In the genomic region with DNA sequence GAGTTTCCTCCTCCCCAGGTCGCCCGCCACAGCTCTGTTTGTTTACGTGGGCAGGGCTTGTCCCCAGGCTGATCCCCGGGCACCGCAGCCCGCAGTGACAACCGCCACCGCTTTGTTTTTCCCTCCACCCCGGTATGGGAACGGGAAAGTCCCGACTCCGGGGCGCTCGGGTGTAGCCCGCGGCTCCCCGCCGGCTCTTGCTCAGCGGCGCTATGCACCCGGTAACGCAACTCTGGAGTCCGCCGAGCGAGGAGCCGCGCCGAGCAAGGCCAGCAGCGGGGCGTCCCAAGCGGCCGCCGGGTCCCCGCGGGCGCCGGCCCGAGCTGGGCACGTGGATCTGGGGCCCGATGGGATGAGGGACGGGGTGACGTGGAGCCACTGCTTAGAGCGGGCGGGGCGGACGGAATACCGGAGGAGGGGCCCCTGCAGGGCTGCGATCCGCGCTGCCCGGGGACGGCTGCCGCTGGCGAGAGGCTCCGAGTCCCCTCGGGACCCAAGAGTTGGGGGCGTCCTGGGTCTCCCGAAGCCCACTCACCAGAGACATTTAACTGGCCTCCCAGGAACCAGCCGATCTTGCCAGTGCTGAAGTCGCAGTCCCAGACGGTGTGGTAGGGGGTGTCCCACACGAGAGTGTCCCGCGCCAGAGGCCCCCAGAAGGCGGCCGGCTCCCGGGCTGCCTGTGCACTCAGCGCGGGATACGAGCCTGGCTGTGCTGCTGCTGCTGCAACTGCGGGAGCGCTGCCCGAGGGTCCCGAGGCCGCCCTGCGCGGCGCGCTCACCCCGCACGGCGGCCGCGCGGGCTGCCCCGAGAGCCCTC, we compare ENCODE assay signal across 8 cellular contexts. TPM values are rescaled to one million over a fixed set of nuclear protein-coding genes. Genes with fewer than 3 reads are reported as not detected.
DNase-seq lines count a peak whose midpoint lies in the region; ATAC-seq and TF ChIP-seq lines count a peak whose summit lies in the region.

No MANE protein-coding gene starts in this region.

- ATAC-seq in HG02840 (IDR thresholded peaks at IDR 0.05; ENCODE audit: low FRiP score, unreplicated experiment) = peak; percentile 29
- peak; percentile 48 for ATAC-seq in activated CD8-positive, alpha-beta T cell treated with anti-CD3 and anti-CD28 coated beads for 36 hours

- 0 to 1% methylated on average over 60 to 75 of the region's 86 CpGs for WGBS in mesodermal cell (ENCODE audit: insufficient coverage in 2 of 2), 2 experiments

- peak overlapping the region; percentile 31 for H3K4me3 ChIP-seq in mesodermal cell (ENCODE audit: extremely low read depth, insufficient read depth, low read length, poor library complexity, severe bottlenecking)

- no peak for TF ChIP-seq CTCF in activated CD8-positive, alpha-beta T cell treated with anti-CD3 and anti-CD28 coated beads for 36 hours (IDR thresholded peaks at IDR 0.05)

- H3K4me1 Mint-ChIP-seq in activated CD8-positive, alpha-beta T cell treated with anti-CD3 and anti-CD28 coated beads for 36 hours (ENCODE audit: low read depth) = peaks cover 47% of the 10 kb centered on the region

- H3K4me1 ChIP-seq in mesodermal cell (ENCODE audit: control insufficient read depth, insufficient read depth, low read length, poor library complexity, severe bottlenecking) = peaks cover 9% of the 10 kb centered on the region

- POLR2A ChIA-PET in activated CD8-positive, alpha-beta T cell treated with anti-CD3 and anti-CD28 coated beads for 36 hours (lab: Charles Lee) = interaction anchor here (0.7 to 1.9 kb wide), 9 partner anchors 12 to 192 kb away, joined by 3 to 6 read pairs (median 3); no protein-coding TSS in a partner anchor

- H3K27me3 Mint-ChIP-seq in activated CD8-positive, alpha-beta T cell treated with anti-CD3 and anti-CD28 coated beads for 36 hours = no peaks in the 10 kb centered on the region

- intact Hi-C loops in activated CD8-positive, alpha-beta T cell treated with anti-CD3 and anti-CD28 coated beads for 36 hours (cut with micrococcal nuclease) = no loop called here

- CTCF ChIA-PET in activated CD8-positive, alpha-beta T cell treated with anti-CD3 and anti-CD28 coated beads for 36 hours (lab: Charles Lee) = interaction anchor here (2.5 to 10.9 kb wide), 2 partner anchors 61 to 121 kb away, joined by 6 to 167 read pairs; a partner anchor contains a TSS

- no peak overlapping the region for H3K27ac ChIP-seq in mesodermal cell (ENCODE audit: low read depth, low read length, severe bottlenecking)

- H3K9me3 Mint-ChIP-seq in activated CD8-positive, alpha-beta T cell treated with anti-CD3 and anti-CD28 coated beads for 36 hours = no peaks in the 10 kb centered on the region

- peaks cover 3% of the 10 kb centered on the region for H3K36me3 Mint-ChIP-seq in activated CD8-positive, alpha-beta T cell treated with anti-CD3 and anti-CD28 coated beads for 36 hours (ENCODE audit: low read depth)

- peak overlapping the region; percentile 87 for H3K27ac Mint-ChIP-seq in activated CD8-positive, alpha-beta T cell treated with anti-CD3 and anti-CD28 coated beads for 36 hours

- peak overlapping the region; percentile 79 for H3K4me3 Mint-ChIP-seq in activated CD8-positive, alpha-beta T cell treated with anti-CD3 and anti-CD28 coated beads for 36 hours

- no peaks in the 10 kb centered on the region for H3K36me3 ChIP-seq in mesodermal cell (ENCODE audit: control insufficient read depth, insufficient read depth, low read length)

- no peaks in the 10 kb centered on the region for H3K9me3 ChIP-seq in mesodermal cell (ENCODE audit: control insufficient read depth, low read length)

- DNase-seq in NCI-H2081 (lab: John Stamatoyannopoulos, UW) (peak; percentile 7 to 19), NCI-H2081 treated with DMSO at 0.1 percent for 48 hours (lab: John Stamatoyannopoulos, UW) (no peak), NCI-H345 (lab: John Stamatoyannopoulos, UW) (peak; percentile 66)
- peak; percentile 83 for DNase-seq in activated CD8-positive, alpha-beta T cell treated with anti-CD3 and anti-CD28 coated beads for 36 hours
- DNase-seq in effector CD4-positive, alpha-beta T cell = peak; percentile 75
- peak; percentile 63 to 64 for DNase-seq in stimulated activated CD8-positive, alpha-beta memory T cell treated with anti-CD3 and anti-CD28 coated beads, Interleukin-15, amount 100 ng/mL, for 4 hours (ENCODE audit: low read depth in 2 of 2)

RNA-seq across cellular contexts. Expression of a gene that starts 0.5 kb away (rescaled TPM):
- total RNA-seq in activated CD8-positive, alpha-beta T cell treated with anti-CD3 and anti-CD28 coated beads for 36 hours = 10 to 100 TPM; 17.5 to 18.2 TPM
- 0.77 TPM for polyA plus RNA-seq in mesodermal cell (2013, experiment 1 of 2)
- 0.46 TPM for polyA plus RNA-seq in mesodermal cell (2013, experiment 2 of 2)

RNA-seq across cellular contexts. Expression of a gene that starts 24.5 kb away (rescaled TPM):
- not detected for total RNA-seq in activated CD8-positive, alpha-beta T cell treated with anti-CD3 and anti-CD28 coated beads for 36 hours
- polyA plus RNA-seq in mesodermal cell (2013, experiment 1 of 2) = not detected
- not detected for polyA plus RNA-seq in mesodermal cell (2013, experiment 2 of 2)
